In the genomic region with DNA sequence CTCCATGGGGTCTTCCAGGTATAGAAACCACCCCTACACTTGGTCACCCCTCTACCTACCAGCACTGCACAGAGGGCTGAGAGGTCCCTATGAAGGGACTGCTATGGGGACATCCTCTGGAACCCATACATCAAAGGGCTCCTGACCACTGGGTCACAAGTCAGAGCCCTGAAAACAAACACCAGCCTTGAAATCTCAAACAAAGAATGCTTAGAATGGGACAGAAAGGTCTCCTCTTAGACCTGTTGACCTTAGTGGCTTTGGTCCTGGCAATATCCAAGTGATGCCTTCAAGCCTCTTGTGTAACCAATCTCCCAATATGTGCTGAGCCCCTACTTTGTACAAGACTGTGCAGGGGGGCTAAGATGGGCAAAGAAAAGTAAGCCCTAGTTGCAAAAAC, we compare ENCODE assay signal across 1 cellular context.
TF ChIP-seq lines count a peak whose summit lies in the region.

No MANE protein-coding gene starts in this region.

TF ChIP-seq in HepG2, 621 proteins besides CTCF, POLR2A, EP300 and RAD21 (continued from another document and continues in another):
- TF ChIP-seq, protein P1, sequence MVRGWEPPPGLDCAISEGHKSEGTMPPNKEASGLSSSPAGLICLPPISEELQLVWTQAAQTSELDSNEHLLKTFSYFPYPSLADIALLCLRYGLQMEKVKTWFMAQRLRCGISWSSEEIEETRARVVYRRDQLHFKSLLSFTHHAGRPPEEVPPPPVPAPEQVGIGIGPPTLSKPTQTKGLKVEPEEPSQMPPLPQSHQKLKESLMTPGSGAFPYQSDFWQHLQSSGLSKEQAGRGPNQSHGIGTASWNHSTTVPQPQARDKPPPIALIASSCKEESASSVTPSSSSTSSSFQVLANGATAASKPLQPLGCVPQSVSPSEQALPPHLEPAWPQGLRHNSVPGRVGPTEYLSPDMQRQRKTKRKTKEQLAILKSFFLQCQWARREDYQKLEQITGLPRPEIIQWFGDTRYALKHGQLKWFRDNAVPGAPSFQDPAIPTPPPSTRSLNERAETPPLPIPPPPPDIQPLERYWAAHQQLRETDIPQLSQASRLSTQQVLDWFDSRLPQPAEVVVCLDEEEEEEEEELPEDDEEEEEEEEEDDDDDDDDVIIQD (CRISPR knock-in tag; IDR thresholded peaks at IDR 0.05; ENCODE audit: low read depth) = peak; percentile 88
- TF ChIP-seq ZNF33A (CRISPR knock-in tag; IDR thresholded peaks at IDR 0.05; ENCODE audit: borderline replicate concordance) = no peak
- TF ChIP-seq EEA1 (CRISPR knock-in tag; IDR thresholded peaks at IDR 0.05; ENCODE audit: borderline replicate concordance) = no peak
- TF ChIP-seq, protein P2, sequence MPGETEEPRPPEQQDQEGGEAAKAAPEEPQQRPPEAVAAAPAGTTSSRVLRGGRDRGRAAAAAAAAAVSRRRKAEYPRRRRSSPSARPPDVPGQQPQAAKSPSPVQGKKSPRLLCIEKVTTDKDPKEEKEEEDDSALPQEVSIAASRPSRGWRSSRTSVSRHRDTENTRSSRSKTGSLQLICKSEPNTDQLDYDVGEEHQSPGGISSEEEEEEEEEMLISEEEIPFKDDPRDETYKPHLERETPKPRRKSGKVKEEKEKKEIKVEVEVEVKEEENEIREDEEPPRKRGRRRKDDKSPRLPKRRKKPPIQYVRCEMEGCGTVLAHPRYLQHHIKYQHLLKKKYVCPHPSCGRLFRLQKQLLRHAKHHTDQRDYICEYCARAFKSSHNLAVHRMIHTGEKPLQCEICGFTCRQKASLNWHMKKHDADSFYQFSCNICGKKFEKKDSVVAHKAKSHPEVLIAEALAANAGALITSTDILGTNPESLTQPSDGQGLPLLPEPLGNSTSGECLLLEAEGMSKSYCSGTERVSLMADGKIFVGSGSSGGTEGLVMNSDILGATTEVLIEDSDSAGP (CRISPR knock-in tag; IDR thresholded peaks at IDR 0.05; ENCODE audit: borderline replicate concordance) = no peak
- TF ChIP-seq NFE2 (CRISPR knock-in tag; IDR thresholded peaks at IDR 0.05) = no peak
- TF ChIP-seq, protein P3, sequence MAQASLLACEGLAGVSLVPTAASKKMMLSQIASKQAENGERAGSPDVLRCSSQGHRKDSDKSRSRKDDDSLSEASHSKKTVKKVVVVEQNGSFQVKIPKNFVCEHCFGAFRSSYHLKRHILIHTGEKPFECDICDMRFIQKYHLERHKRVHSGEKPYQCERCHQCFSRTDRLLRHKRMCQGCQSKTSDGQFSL (CRISPR knock-in tag; IDR thresholded peaks at IDR 0.05) = no peak
- TF ChIP-seq ESRRA (CRISPR knock-in tag; IDR thresholded peaks at IDR 0.05; ENCODE audit: low read depth) = no peak
- TF ChIP-seq, protein P4, sequence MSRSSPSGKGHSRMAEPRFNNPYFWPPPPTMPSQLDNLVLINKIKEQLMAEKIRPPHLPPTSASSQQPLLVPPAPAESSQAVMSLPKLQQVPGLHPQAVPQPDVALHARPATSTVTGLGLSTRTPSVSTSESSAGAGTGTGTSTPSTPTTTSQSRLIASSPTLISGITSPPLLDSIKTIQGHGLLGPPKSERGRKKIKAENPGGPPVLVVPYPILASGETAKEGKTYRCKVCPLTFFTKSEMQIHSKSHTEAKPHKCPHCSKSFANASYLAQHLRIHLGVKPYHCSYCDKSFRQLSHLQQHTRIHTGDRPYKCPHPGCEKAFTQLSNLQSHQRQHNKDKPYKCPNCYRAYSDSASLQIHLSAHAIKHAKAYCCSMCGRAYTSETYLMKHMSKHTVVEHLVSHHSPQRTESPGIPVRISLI (CRISPR knock-in tag; IDR thresholded peaks at IDR 0.05; ENCODE audit: borderline replicate concordance) = peak; percentile 47; the same call in 1 of the 2 replicates
- TF ChIP-seq SMARCE1 (IDR thresholded peaks at IDR 0.05; ENCODE audit: borderline replicate concordance) = no peak
- no peak for TF ChIP-seq DR1 (CRISPR knock-in tag; IDR thresholded peaks at IDR 0.05)
- no peak for TF ChIP-seq KLF13 (CRISPR knock-in tag; IDR thresholded peaks at IDR 0.05)
- TF ChIP-seq ZC3H4 (CRISPR knock-in tag; IDR thresholded peaks at IDR 0.05; ENCODE audit: borderline replicate concordance) = no peak
- no peak for TF ChIP-seq PHF20 (CRISPR knock-in tag; IDR thresholded peaks at IDR 0.05)
- no peak for TF ChIP-seq ZBTB8A (CRISPR knock-in tag; IDR thresholded peaks at IDR 0.05; ENCODE audit: borderline replicate concordance, low read depth)
- peak; percentile 98 for TF ChIP-seq RXRA (CRISPR knock-in tag; IDR thresholded peaks at IDR 0.05)
- TF ChIP-seq, protein P5, sequence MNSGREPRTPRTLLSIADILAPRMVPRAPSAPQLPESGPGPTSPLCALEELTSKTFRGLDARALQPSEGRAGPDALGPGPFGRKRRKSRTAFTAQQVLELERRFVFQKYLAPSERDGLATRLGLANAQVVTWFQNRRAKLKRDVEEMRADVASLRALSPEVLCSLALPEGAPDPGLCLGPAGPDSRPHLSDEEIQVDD (CRISPR knock-in tag; IDR thresholded peaks at IDR 0.05; ENCODE audit: borderline replicate concordance) = no peak
- peak; percentile 70 for TF ChIP-seq XRCC5 (optimal IDR thresholded peaks at IDR 0.05; ENCODE audit: low read length)
- TF ChIP-seq ZMYM4 (CRISPR knock-in tag; IDR thresholded peaks at IDR 0.05) = peak; percentile 88
- TF ChIP-seq, protein P6, sequence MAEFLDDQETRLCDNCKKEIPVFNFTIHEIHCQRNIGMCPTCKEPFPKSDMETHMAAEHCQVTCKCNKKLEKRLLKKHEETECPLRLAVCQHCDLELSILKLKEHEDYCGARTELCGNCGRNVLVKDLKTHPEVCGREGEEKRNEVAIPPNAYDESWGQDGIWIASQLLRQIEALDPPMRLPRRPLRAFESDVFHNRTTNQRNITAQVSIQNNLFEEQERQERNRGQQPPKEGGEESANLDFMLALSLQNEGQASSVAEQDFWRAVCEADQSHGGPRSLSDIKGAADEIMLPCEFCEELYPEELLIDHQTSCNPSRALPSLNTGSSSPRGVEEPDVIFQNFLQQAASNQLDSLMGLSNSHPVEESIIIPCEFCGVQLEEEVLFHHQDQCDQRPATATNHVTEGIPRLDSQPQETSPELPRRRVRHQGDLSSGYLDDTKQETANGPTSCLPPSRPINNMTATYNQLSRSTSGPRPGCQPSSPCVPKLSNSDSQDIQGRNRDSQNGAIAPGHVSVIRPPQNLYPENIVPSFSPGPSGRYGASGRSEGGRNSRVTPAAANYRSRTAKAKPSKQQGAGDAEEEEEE (CRISPR knock-in tag; IDR thresholded peaks at IDR 0.05; ENCODE audit: borderline replicate concordance) = no peak
- no peak for TF ChIP-seq MATR3 (CRISPR knock-in tag; IDR thresholded peaks at IDR 0.05)
- no peak for TF ChIP-seq RFX3 (CRISPR knock-in tag; IDR thresholded peaks at IDR 0.05)
- TF ChIP-seq FOXK1 (CRISPR knock-in tag; IDR thresholded peaks at IDR 0.05; ENCODE audit: borderline replicate concordance, low read depth) = peak; percentile 64; the same call in 1 of the 2 replicates
- TF ChIP-seq, protein P7, sequence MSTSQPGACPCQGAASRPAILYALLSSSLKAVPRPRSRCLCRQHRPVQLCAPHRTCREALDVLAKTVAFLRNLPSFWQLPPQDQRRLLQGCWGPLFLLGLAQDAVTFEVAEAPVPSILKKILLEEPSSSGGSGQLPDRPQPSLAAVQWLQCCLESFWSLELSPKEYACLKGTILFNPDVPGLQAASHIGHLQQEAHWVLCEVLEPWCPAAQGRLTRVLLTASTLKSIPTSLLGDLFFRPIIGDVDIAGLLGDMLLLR (CRISPR knock-in tag; IDR thresholded peaks at IDR 0.05) = no peak
- TF ChIP-seq, protein P8, sequence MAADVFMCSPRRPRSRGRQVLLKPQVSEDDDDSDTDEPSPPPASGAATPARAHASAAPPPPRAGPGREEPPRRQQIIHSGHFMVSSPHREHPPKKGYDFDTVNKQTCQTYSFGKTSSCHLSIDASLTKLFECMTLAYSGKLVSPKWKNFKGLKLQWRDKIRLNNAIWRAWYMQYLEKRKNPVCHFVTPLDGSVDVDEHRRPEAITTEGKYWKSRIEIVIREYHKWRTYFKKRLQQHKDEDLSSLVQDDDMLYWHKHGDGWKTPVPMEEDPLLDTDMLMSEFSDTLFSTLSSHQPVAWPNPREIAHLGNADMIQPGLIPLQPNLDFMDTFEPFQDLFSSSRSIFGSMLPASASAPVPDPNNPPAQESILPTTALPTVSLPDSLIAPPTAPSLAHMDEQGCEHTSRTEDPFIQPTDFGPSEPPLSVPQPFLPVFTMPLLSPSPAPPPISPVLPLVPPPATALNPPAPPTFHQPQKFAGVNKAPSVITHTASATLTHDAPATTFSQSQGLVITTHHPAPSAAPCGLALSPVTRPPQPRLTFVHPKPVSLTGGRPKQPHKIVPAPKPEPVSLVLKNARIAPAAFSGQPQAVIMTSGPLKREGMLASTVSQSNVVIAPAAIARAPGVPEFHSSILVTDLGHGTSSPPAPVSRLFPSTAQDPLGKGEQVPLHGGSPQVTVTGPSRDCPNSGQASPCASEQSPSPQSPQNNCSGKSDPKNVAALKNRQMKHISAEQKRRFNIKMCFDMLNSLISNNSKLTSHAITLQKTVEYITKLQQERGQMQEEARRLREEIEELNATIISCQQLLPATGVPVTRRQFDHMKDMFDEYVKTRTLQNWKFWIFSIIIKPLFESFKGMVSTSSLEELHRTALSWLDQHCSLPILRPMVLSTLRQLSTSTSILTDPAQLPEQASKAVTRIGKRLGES (CRISPR knock-in tag; IDR thresholded peaks at IDR 0.05; ENCODE audit: borderline replicate concordance) = no peak
- TF ChIP-seq IRF2 (CRISPR knock-in tag; IDR thresholded peaks at IDR 0.05) = peak; percentile 80; the same call in 1 of the 2 replicates
- no peak for TF ChIP-seq SRY (CRISPR knock-in tag; IDR thresholded peaks at IDR 0.05)
- no peak for TF ChIP-seq ZNF660 (CRISPR knock-in tag; IDR thresholded peaks at IDR 0.05; ENCODE audit: borderline replicate concordance, low read depth)
- TF ChIP-seq, protein P9, sequence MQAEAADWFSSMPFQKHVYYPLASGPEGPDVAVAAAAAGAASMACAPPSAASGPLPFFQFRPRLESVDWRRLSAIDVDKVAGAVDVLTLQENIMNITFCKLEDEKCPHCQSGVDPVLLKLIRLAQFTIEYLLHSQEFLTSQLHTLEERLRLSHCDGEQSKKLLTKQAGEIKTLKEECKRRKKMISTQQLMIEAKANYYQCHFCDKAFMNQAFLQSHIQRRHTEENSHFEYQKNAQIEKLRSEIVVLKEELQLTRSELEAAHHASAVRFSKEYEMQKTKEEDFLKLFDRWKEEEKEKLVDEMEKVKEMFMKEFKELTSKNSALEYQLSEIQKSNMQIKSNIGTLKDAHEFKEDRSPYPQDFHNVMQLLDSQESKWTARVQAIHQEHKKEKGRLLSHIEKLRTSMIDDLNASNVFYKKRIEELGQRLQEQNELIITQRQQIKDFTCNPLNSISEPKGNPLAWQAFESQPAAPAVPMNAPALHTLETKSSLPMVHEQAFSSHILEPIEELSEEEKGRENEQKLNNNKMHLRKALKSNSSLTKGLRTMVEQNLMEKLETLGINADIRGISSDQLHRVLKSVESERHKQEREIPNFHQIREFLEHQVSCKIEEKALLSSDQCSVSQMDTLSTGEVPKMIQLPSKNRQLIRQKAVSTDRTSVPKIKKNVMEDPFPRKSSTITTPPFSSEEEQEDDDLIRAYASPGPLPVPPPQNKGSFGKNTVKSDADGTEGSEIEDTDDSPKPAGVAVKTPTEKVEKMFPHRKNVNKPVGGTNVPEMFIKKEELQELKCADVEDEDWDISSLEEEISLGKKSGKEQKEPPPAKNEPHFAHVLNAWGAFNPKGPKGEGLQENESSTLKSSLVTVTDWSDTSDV (CRISPR knock-in tag; IDR thresholded peaks at IDR 0.05) = no peak
- peak; percentile 93 for TF ChIP-seq DPF2 (CRISPR knock-in tag; IDR thresholded peaks at IDR 0.05; ENCODE audit: borderline replicate concordance, low read depth)
- TF ChIP-seq ZNF672 (CRISPR knock-in tag; IDR thresholded peaks at IDR 0.05) = no peak
- no peak for TF ChIP-seq BRD4 (CRISPR knock-in tag; IDR thresholded peaks at IDR 0.05)
- TF ChIP-seq, protein P10, sequence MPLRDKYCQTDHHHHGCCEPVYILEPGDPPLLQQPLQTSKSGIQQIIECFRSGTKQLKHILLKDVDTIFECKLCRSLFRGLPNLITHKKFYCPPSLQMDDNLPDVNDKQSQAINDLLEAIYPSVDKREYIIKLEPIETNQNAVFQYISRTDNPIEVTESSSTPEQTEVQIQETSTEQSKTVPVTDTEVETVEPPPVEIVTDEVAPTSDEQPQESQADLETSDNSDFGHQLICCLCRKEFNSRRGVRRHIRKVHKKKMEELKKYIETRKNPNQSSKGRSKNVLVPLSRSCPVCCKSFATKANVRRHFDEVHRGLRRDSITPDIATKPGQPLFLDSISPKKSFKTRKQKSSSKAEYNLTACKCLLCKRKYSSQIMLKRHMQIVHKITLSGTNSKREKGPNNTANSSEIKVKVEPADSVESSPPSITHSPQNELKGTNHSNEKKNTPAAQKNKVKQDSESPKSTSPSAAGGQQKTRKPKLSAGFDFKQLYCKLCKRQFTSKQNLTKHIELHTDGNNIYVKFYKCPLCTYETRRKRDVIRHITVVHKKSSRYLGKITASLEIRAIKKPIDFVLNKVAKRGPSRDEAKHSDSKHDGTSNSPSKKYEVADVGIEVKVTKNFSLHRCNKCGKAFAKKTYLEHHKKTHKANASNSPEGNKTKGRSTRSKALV (CRISPR knock-in tag; IDR thresholded peaks at IDR 0.05) = no peak
- TF ChIP-seq, protein P11, sequence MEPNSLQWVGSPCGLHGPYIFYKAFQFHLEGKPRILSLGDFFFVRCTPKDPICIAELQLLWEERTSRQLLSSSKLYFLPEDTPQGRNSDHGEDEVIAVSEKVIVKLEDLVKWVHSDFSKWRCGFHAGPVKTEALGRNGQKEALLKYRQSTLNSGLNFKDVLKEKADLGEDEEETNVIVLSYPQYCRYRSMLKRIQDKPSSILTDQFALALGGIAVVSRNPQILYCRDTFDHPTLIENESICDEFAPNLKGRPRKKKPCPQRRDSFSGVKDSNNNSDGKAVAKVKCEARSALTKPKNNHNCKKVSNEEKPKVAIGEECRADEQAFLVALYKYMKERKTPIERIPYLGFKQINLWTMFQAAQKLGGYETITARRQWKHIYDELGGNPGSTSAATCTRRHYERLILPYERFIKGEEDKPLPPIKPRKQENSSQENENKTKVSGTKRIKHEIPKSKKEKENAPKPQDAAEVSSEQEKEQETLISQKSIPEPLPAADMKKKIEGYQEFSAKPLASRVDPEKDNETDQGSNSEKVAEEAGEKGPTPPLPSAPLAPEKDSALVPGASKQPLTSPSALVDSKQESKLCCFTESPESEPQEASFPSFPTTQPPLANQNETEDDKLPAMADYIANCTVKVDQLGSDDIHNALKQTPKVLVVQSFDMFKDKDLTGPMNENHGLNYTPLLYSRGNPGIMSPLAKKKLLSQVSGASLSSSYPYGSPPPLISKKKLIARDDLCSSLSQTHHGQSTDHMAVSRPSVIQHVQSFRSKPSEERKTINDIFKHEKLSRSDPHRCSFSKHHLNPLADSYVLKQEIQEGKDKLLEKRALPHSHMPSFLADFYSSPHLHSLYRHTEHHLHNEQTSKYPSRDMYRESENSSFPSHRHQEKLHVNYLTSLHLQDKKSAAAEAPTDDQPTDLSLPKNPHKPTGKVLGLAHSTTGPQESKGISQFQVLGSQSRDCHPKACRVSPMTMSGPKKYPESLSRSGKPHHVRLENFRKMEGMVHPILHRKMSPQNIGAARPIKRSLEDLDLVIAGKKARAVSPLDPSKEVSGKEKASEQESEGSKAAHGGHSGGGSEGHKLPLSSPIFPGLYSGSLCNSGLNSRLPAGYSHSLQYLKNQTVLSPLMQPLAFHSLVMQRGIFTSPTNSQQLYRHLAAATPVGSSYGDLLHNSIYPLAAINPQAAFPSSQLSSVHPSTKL (CRISPR knock-in tag; IDR thresholded peaks at IDR 0.05) = peak; percentile 99
- TF ChIP-seq ZNF703 (CRISPR knock-in tag; IDR thresholded peaks at IDR 0.05; ENCODE audit: borderline replicate concordance) = no peak
- no peak for TF ChIP-seq EED (CRISPR knock-in tag; IDR thresholded peaks at IDR 0.05)
